ENCODE assay signal across 17 cellular contexts in genomic region chr15:32100286-32100685, GRCh38.
DNase-seq lines count a peak whose midpoint lies in the region; ATAC-seq, FAIRE-seq and TF ChIP-seq lines count a peak whose summit lies in the region.
"Had no signal": no experiment of that assay in that cellular context is flagged by ENCODE, and none has a peak within 500 bp of the region (broad histone marks: within the 10 kb centered on the region; RNA-seq: fewer than 3 reads in every experiment).

No MANE protein-coding gene starts in this region.

- peaks cover 13% of the 10 kb centered on the region for H3K4me1 Mint-ChIP-seq in endodermal cell

- H3K27ac ChIP-seq in endodermal cell (ENCODE audit: low read depth, low read length), result no peak overlapping the region
- H3K27ac ChIP-seq: C4-2B, SJCRH30 had no signal

- DNase-seq in D721Med (ENCODE audit: insufficient read length, low spot score), result peak; percentile 39
- peak; percentile 72 for DNase-seq in NCI-H526 treated with DMSO at 0.1 percent for 48 hours (lab: John Stamatoyannopoulos, UW)
- peak; percentile 37 for DNase-seq in endodermal cell
- no peak for DNase-seq in head of caudate nucleus
- DNase-seq in KG1 (lab: John Stamatoyannopoulos, UW), result no peak
- no peak for DNase-seq in GM12892 (ENCODE audit: insufficient read length)
- DNase-seq: EL, Karpas-422, MM.1S, NCI-H1092 treated with DMSO at 0.1 percent for 48 hours, NCI-H345, NCI-H69, RPMI8226, SJCRH30 had no signal

- no peak for TF ChIP-seq CTCF in D721Med (IDR thresholded peaks at IDR 0.05; ENCODE audit: insufficient read depth, missing control alignments)
- TF ChIP-seq CTCF in endodermal cell (conservative IDR thresholded peaks at IDR 0.05), result no peak

- H3K36me3 ChIP-seq in endodermal cell (ENCODE audit: control insufficient read depth, insufficient read depth, low read length), result no peaks in the 10 kb centered on the region
- H3K36me3 ChIP-seq: HAP-1, SJCRH30 had no signal

- no peaks in the 10 kb centered on the region for H3K9me3 Mint-ChIP-seq in endodermal cell

- peak; percentile 46 for ATAC-seq in HG02588 (IDR thresholded peaks at IDR 0.05; ENCODE audit: unreplicated experiment)

- no peak overlapping the region for H3K4me3 ChIP-seq in endodermal cell (ENCODE audit: low read length)
- H3K4me3 ChIP-seq: HAP-1, SJCRH30 had no signal

- H3K4me3 Mint-ChIP-seq in endodermal cell, result no peak overlapping the region

- H3K27me3 ChIP-seq in endodermal cell (ENCODE audit: control insufficient read depth, insufficient read depth, low read length, poor library complexity, severe bottlenecking), result no peaks in the 10 kb centered on the region
- H3K27me3 ChIP-seq: SJCRH30 had no signal

- peaks cover 12% of the 10 kb centered on the region for H3K27me3 Mint-ChIP-seq in endodermal cell (ENCODE audit: insufficient read depth)

- no peaks in the 10 kb centered on the region for H3K36me3 Mint-ChIP-seq in endodermal cell (ENCODE audit: low read depth)

- no peak overlapping the region for H3K27ac Mint-ChIP-seq in endodermal cell

- TF ChIP-seq POLR2A in GM12892 (IDR thresholded peaks at IDR 0.05; ENCODE audit: low read depth, low read length), result no peak

- no peaks in the 10 kb centered on the region for H3K4me1 ChIP-seq in endodermal cell (ENCODE audit: control insufficient read depth, insufficient read depth, low read length)
- H3K4me1 ChIP-seq: HAP-1, SJCRH30 had no signal

- 89 to 92% methylated on average over 3 to 5 of the region's 5 CpGs for WGBS in endodermal cell (ENCODE audit: insufficient coverage in 1 of 2, insufficient read length in 1 of 2), 2 experiments

- intact Hi-C loops in head of caudate nucleus (cut with DNase I), result no loop called here

- no peak overlapping the region for H3K9ac ChIP-seq in endodermal cell (ENCODE audit: extremely low read depth, low read length, poor library complexity, severe bottlenecking)

- no peaks in the 10 kb centered on the region for H3K9me3 ChIP-seq in endodermal cell (ENCODE audit: control insufficient read depth, low read length)
- H3K9me3 ChIP-seq: HAP-1, SJCRH30 had no signal

- peak; percentile 32 for FAIRE-seq in D721Med (lab: Jason Lieb, UNC)
- no peak for FAIRE-seq in GM12892 (lab: Jason Lieb, UNC)

Comparison
In these comparisons a context has a peak if more than half of its experiments do, and no peak if none do; other contexts are left out.
1. DNase-seq: peak in D721Med (single experiment), NCI-H526 treated with DMSO at 0.1 percent for 48 hours (single experiment) and endodermal cell (single experiment); none in head of caudate nucleus (0 of 42), KG1 (single experiment) and GM12892 (single experiment).